22 cellular contexts compared by ENCODE assay signal in the genomic region with DNA sequence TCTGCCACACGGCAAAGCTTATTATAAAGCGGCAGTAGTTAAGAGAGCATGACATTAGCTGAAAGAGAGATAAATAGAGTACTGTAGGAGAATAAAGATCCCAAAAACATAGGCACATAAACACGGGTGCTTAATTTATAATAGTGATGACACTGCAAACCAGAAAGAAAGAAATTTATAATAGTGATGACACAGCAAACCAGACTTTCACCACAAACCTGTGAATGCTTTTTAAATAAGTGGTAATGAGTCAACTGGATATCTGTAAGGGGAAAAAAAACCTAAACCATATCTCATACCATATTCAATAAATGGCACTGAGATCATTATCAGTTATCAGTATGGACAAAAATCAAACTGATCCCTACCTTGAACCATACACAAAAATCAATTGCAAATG.
"Had no signal": no experiment of that assay in that cellular context is flagged by ENCODE, and none has a peak within 500 bp of the region (broad histone marks: within the 10 kb centered on the region; RNA-seq: fewer than 3 reads in every experiment).

No MANE protein-coding gene starts in this region.

- DNase-seq: activated CD4-positive, alpha-beta T cell treated with anti-CD3 and anti-CD28 coated beads, Interleukin-2, amount 10 ng/mL, durations not matched to agents 24 days and 14 days; activated CD8-positive, alpha-beta memory T cell treated with anti-CD3 and anti-CD28 coated beads, Interleukin-2, amount 50 U/mL, for 4 hours; activated effector memory CD4-positive, alpha-beta T cell treated with Interleukin-2 at 50 U/mL for 16 hours; activated naive CD4-positive, alpha-beta T cell treated with anti-CD3 and anti-CD28 coated beads, Interleukin-2, amount 50 U/mL, for 16 hours; activated T-cell treated with anti-CD3 and anti-CD28 coated beads, Interleukin-2, amount 50 U/mL, for 4 hours; effector CD4-positive, alpha-beta T cell; islet precursor cell; occipital lobe; posterior cingulate gyrus; stimulated activated CD4-positive, alpha-beta T cell treated with anti-CD3 and anti-CD28 coated beads, Interleukin-15, amount 100 ng/mL, for 24 hours; stimulated activated CD4-positive, alpha-beta T cell treated with anti-CD3 and anti-CD28 coated beads, Interleukin-2, amount 100 ng/mL, for 48 hours; stimulated activated naive CD8-positive, alpha-beta T cell treated with anti-CD3 and anti-CD28 coated beads, Interleukin-15, amount 100 ng/mL, for 72 hours; SW 1271; transverse colon had no signal

- H3K27ac Mint-ChIP-seq: activated CD4-positive, alpha-beta T cell treated with anti-CD3 and anti-CD28 coated beads, Interleukin-2, amount 10 ng/mL, durations not matched to agents 24 days and 14 days; mesothelial cell of epicardium; stimulated activated naive CD8-positive, alpha-beta T cell treated with anti-CD3 and anti-CD28 coated beads, Interleukin-15, amount 100 ng/mL, for 72 hours; WTC11 had no signal

- H3K27ac ChIP-seq: hepatocyte, right atrium auricular region, skin epidermis, suprapubic skin, transverse colon, vagina had no signal

- H3K79me2 ChIP-seq: hepatocyte had no signal

- H3K4me2 ChIP-seq: hepatocyte had no signal

- H2AFZ ChIP-seq: hepatocyte had no signal

- H3K9me3 Mint-ChIP-seq: activated T-cell treated with anti-CD3 and anti-CD28 coated beads, Interleukin-2, amount 50 U/mL, for 4 hours; WTC11 had no signal

- H3K9me3 ChIP-seq: right atrium auricular region, suprapubic skin, transverse colon, vagina had no signal

- H3K4me3 Mint-ChIP-seq: activated CD4-positive, alpha-beta T cell treated with anti-CD3 and anti-CD28 coated beads, Interleukin-2, amount 10 ng/mL, durations not matched to agents 24 days and 14 days; activated T-cell treated with anti-CD3 and anti-CD28 coated beads, Interleukin-2, amount 50 U/mL, for 4 hours; mesothelial cell of epicardium; stimulated activated naive CD8-positive, alpha-beta T cell treated with anti-CD3 and anti-CD28 coated beads, Interleukin-15, amount 100 ng/mL, for 72 hours; WTC11 had no signal

- H3K4me1 ChIP-seq: right atrium auricular region, suprapubic skin, vagina had no signal

- H3K4me1 Mint-ChIP-seq: activated CD4-positive, alpha-beta T cell treated with anti-CD3 and anti-CD28 coated beads, Interleukin-2, amount 10 ng/mL, durations not matched to agents 24 days and 14 days; mesothelial cell of epicardium; stimulated activated naive CD8-positive, alpha-beta T cell treated with anti-CD3 and anti-CD28 coated beads, Interleukin-15, amount 100 ng/mL, for 72 hours; WTC11 had no signal

- H3K4me3 ChIP-seq: hepatocyte, lung, right atrium auricular region, skin epidermis, suprapubic skin, transverse colon, vagina had no signal

- H3K27me3 ChIP-seq: hepatocyte, right atrium auricular region, suprapubic skin, transverse colon, vagina had no signal

- H3K27me3 Mint-ChIP-seq: activated CD4-positive, alpha-beta T cell treated with anti-CD3 and anti-CD28 coated beads, Interleukin-2, amount 10 ng/mL, durations not matched to agents 24 days and 14 days; stimulated activated naive CD8-positive, alpha-beta T cell treated with anti-CD3 and anti-CD28 coated beads, Interleukin-15, amount 100 ng/mL, for 72 hours had no signal
